8 cellular contexts compared by ENCODE assay signal in genomic region chr1:35707253-35708178, GRCh38. TPM values are rescaled to one million over a fixed set of nuclear protein-coding genes. Genes with fewer than 3 reads are reported as not detected.
DNase-seq lines count a peak whose midpoint lies in the region; ATAC-seq, FAIRE-seq and TF ChIP-seq lines count a peak whose summit lies in the region.

No MANE protein-coding gene starts in this region.

- peak overlapping the region; percentile 31 for H3K4me2 ChIP-seq in K562 (ENCODE audit: insufficient read depth, low read length)

- H2AFZ ChIP-seq in K562 (ENCODE audit: low read depth, low read length), result peak overlapping the region; percentile 82

- ATAC-seq in Right ventricle myocardium inferior (peak; percentile 46), RWPE2 (ENCODE audit: low read depth) (peak; percentile 45), K562 (peak; percentile 88)

- H3K4me3 ChIP-seq in RWPE2 (ENCODE audit: severe bottlenecking), result peak overlapping the region; percentile 41
- H3K4me3 ChIP-seq in K562, result peak overlapping the region; percentile 37

- in situ Hi-C loops in K562 (cut with MboI), result no loop called here

- POLR2A ChIA-PET in K562 (lab: Yijun Ruan, JAX), result interaction anchor here (0.5 to 1.6 kb wide), 7 partner anchors 9 to 135 kb away, joined by 3 to 9 read pairs (median 5); partner anchors contain the start of genes C1orf216 and TFAP2E

- H3K79me2 ChIP-seq in K562 (ENCODE audit: control insufficient read depth, insufficient read depth, low read length), result no peaks in the 10 kb centered on the region

- no peak for TF ChIP-seq EP300 in K562 (IDR thresholded peaks at IDR 0.05; ENCODE audit: low read length)

- no peak for TF ChIP-seq RAD21 in K562 (CRISPR knock-in tag; conservative IDR thresholded peaks at IDR 0.05 in 1 of 2, IDR thresholded peaks at IDR 0.05 in 1 of 2)

- peak overlapping the region in 1 of 2 experiments; percentile 85; a peak in 2 of 4 replicates for H3K9ac ChIP-seq in K562 (ENCODE audit: insufficient read depth in 1 of 2, low read depth in 2 of 2, low read length in 2 of 2)

- WGBS in K562 (ENCODE audit: insufficient coverage, low coverage, missing lambda C conversion rate), result 3% methylated on average over 37 of the region's 66 CpGs

- no peak for FAIRE-seq in K562 (lab: Jason Lieb, UNC)

- TF ChIP-seq POLR2A in K562 (conservative IDR thresholded peaks at IDR 0.05), result no peak

- H3K4me1 ChIP-seq in RWPE2 (ENCODE audit: insufficient read depth, poor library complexity, severe bottlenecking) (no peaks in the 10 kb centered on the region), K562 (replicated peaks in 1 of 2; ENCODE audit: control insufficient read depth in 2 of 2, insufficient read depth in 2 of 2, low read length in 2 of 2) (peaks cover 0 to 17% of the 10 kb centered on the region in 2 experiments; a peak in 3 of 5 replicates)

- H3K27me3 ChIP-seq in RWPE2 (ENCODE audit: insufficient read depth, poor library complexity, severe bottlenecking), result peaks cover 26% of the 10 kb centered on the region
- peaks cover 42 to 51% of the 10 kb centered on the region in 2 experiments for H3K27me3 ChIP-seq in K562 (ENCODE audit: control insufficient read depth in 2 of 2, insufficient read depth in 2 of 2, low read length in 2 of 2)

- DNase-seq in Right ventricle myocardium inferior (ENCODE audit: missing footprints) (no peak), cardiac septum (ENCODE audit: low spot score) (no peak), RWPE2 (ENCODE audit: low spot score) (no peak), K562 (ENCODE audit: extremely low read depth in 1 of 4, low spot score in 3 of 4) (peak; percentile 66 to 93 (median 88)), iPS-NIHi11 (ENCODE audit: low spot score) (peak; percentile 93), middle frontal gyrus (ENCODE audit: extremely low spot score, low spot score) (no peak), globus pallidus (ENCODE audit: low spot score) (no peak)
- DNase-seq in stimulated activated CD4-positive, alpha-beta T cell treated with anti-CD3 and anti-CD28 coated beads, Interleukin-15, amount 100 ng/mL, for 24 hours, result peak; percentile 48

- intact Hi-C loops in Right ventricle myocardium inferior (cut with DNase I), result no loop called here
- intact Hi-C loops in cardiac septum (cut with DNase I), result no loop called here
- intact Hi-C loops in K562 (cut with micrococcal nuclease), result no loop called here

- H3K9me3 ChIP-seq in RWPE2 (ENCODE audit: severe bottlenecking), result no peaks in the 10 kb centered on the region
- H3K9me3 ChIP-seq in K562 (replicated peaks; ENCODE audit: control insufficient read depth, insufficient read depth, low read depth, low read length), result no peaks in the 10 kb centered on the region

- TF ChIP-seq CTCF in RWPE2 (IDR thresholded peaks at IDR 0.05; ENCODE audit: poor library complexity, severe bottlenecking) (no peak), K562 (IDR thresholded peaks at IDR 0.05 in 2 of 3, conservative IDR thresholded peaks at IDR 0.05 in 1 of 3; ENCODE audit: insufficient read depth in 2 of 3, low read depth in 1 of 3, low read length in 3 of 3) (no peak)

- peaks cover 3% of the 10 kb centered on the region; the same call in 1 of the 2 replicates for H4K20me1 ChIP-seq in K562 (replicated peaks; ENCODE audit: control insufficient read depth, insufficient read depth, low read length)

- no peaks in the 10 kb centered on the region for H3K9me1 ChIP-seq in K562 (ENCODE audit: control insufficient read depth, insufficient read depth, low read length)

- no peak overlapping the region for H3K27ac ChIP-seq in RWPE2 (ENCODE audit: poor library complexity, severe bottlenecking)
- H3K27ac ChIP-seq in K562 (ENCODE audit: extremely low read depth, low read depth, low read length), result no peak overlapping the region

- no peaks in the 10 kb centered on the region for H3K36me3 ChIP-seq in RWPE2 (ENCODE audit: low read depth)
- no peaks in the 10 kb centered on the region for H3K36me3 ChIP-seq in K562 (ENCODE audit: control insufficient read depth, insufficient read depth, low read length)

- CTCF ChIA-PET in K562 (lab: Yijun Ruan, JAX; ENCODE audit: low intra/inter-chr PET ratio), result interaction anchor here (0.6 kb wide), 1 partner anchor 65 kb away, joined by 3 read pairs; no protein-coding TSS in a partner anchor

- no TSS peak for BruUV-seq in K562 (replicated peaks; lab: Mats Ljungman, UMichigan)

TF ChIP-seq in K562, 482 proteins besides CTCF, POLR2A, EP300 and RAD21 (continues in another document):
- no peak for TF ChIP-seq HDAC1 (IDR thresholded peaks at IDR 0.05)
- no peak for TF ChIP-seq HNRNPK (IDR thresholded peaks at IDR 0.05; ENCODE audit: low read depth, low read length, poor library complexity, severe bottlenecking)
- TF ChIP-seq L3MBTL2 (IDR thresholded peaks at IDR 0.05), result peak; percentile 47; the same call in 1 of the 2 replicates
- TF ChIP-seq FOXJ3 (CRISPR knock-in tag; IDR thresholded peaks at IDR 0.05), result no peak
- peak; percentile 31; the same call in 1 of the 2 replicates for TF ChIP-seq EGR1 (conservative IDR thresholded peaks at IDR 0.05)
- TF ChIP-seq MXI1 (IDR thresholded peaks at IDR 0.05; ENCODE audit: low read depth, low read length), result no peak
- TF ChIP-seq ZEB2 (IDR thresholded peaks at IDR 0.05), result no peak
- TF ChIP-seq PTRF (tag; IDR thresholded peaks at IDR 0.05), result no peak
- TF ChIP-seq LARP7 (IDR thresholded peaks at IDR 0.05), result no peak
- TF ChIP-seq XRCC3 (IDR thresholded peaks at IDR 0.05), result no peak
- TF ChIP-seq, protein P1, sequence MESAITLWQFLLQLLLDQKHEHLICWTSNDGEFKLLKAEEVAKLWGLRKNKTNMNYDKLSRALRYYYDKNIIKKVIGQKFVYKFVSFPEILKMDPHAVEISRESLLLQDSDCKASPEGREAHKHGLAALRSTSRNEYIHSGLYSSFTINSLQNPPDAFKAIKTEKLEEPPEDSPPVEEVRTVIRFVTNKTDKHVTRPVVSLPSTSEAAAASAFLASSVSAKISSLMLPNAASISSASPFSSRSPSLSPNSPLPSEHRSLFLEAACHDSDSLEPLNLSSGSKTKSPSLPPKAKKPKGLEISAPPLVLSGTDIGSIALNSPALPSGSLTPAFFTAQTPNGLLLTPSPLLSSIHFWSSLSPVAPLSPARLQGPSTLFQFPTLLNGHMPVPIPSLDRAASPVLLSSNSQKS (CRISPR knock-in tag; IDR thresholded peaks at IDR 0.05), result no peak
- no peak for TF ChIP-seq ARID3B (CRISPR knock-in tag; IDR thresholded peaks at IDR 0.05; ENCODE audit: borderline replicate concordance)
- TF ChIP-seq WHSC1 (IDR thresholded peaks at IDR 0.05; ENCODE audit: low read length), result no peak
- TF ChIP-seq GATAD2B (IDR thresholded peaks at IDR 0.05; ENCODE audit: borderline replicate concordance), result no peak
- TF ChIP-seq PTTG1 (tag; IDR thresholded peaks at IDR 0.05; ENCODE audit: low read depth), result no peak
- no peak for TF ChIP-seq ETV5 (CRISPR knock-in tag; IDR thresholded peaks at IDR 0.05; ENCODE audit: low read depth)
- no peak for TF ChIP-seq BRD9 (IDR thresholded peaks at IDR 0.05; ENCODE audit: low read depth, partially characterized antibody)
- no peak for TF ChIP-seq ZNF121 (CRISPR knock-in tag; conservative IDR thresholded peaks at IDR 0.05)
- TF ChIP-seq BRCA1 (IDR thresholded peaks at IDR 0.05), result no peak
- TF ChIP-seq BRCA1 (CRISPR knock-in tag; IDR thresholded peaks at IDR 0.05), result no peak
- TF ChIP-seq, protein P2, sequence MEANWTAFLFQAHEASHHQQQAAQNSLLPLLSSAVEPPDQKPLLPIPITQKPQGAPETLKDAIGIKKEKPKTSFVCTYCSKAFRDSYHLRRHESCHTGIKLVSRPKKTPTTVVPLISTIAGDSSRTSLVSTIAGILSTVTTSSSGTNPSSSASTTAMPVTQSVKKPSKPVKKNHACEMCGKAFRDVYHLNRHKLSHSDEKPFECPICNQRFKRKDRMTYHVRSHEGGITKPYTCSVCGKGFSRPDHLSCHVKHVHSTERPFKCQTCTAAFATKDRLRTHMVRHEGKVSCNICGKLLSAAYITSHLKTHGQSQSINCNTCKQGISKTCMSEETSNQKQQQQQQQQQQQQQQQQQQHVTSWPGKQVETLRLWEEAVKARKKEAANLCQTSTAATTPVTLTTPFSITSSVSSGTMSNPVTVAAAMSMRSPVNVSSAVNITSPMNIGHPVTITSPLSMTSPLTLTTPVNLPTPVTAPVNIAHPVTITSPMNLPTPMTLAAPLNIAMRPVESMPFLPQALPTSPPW (CRISPR knock-in tag; IDR thresholded peaks at IDR 0.05), result peak; percentile 67

RNA-seq across cellular contexts. Expression of gene C1orf216, which starts 11.2 kb away (rescaled TPM):
- 9.8 TPM for total RNA-seq in Right ventricle myocardium inferior
- 11.5 TPM for total RNA-seq in cardiac septum
- 46.1 and 50.8 TPM in 2 replicates for total RNA-seq in K562 (2011; cell fraction: chromatin; rRNA removed; ENCODE audit: low replicate concordance)
- total RNA-seq in K562 (2011; cell fraction: nucleolus; rRNA removed), result 24.2 and 26.6 TPM in 2 replicates
- total RNA-seq in K562 (2011; cell fraction: nucleoplasm; rRNA removed), result 52.4 and 67.3 TPM in 2 replicates
- 15.4 and 16.0 TPM in 2 replicates for total RNA-seq in K562 (2014; rRNA removed)
- 15.0 and 16.4 TPM in 2 replicates for total RNA-seq in K562 (2014; rRNA removed; fragmentation: Illumina TruSeq; extraction: Trizol)
- 12.8 and 13.1 TPM in 2 replicates for total RNA-seq in K562 (2015; rRNA removed; fragmentation: Illumina TruSeq; extraction: Trizol)
- total RNA-seq in K562 (2021), result 15.1 and 19.0 TPM in 2 replicates
- polyA plus RNA-seq in K562 (2011; rRNA removed), result 20.8 and 25.1 TPM in 2 replicates
- polyA plus RNA-seq in K562 (2011; cell fraction: cytosol; rRNA removed), result 17.4 and 22.7 TPM in 2 replicates
- polyA plus RNA-seq in K562 (2011; cell fraction: nucleus; rRNA removed), result 48.8 and 49.3 TPM in 2 replicates
- polyA plus RNA-seq in K562 (2012), result 14.1 and 18.8 TPM in 2 replicates
- polyA plus RNA-seq in K562 (2014; fragmentation: Illumina TruSeq; extraction: Trizol), result 12.4 and 15.7 TPM in 2 replicates
- 1 to 10 TPM; 3.4 to 4.7 TPM for polyA plus RNA-seq in K562 (2014; fragmentation: Nextera tagmentation; extraction: Ambion mirVana)
- polyA plus RNA-seq in K562 (2014; rRNA removed), result 20.3 and 20.5 TPM in 2 replicates
- 44.1 and 54.0 TPM in 2 replicates for polyA minus RNA-seq in K562 (2011; rRNA and poly(A)+ RNA removed)
- 12.3 and 14.6 TPM in 2 replicates for polyA minus RNA-seq in K562 (2011; cell fraction: cytosol; rRNA and poly(A)+ RNA removed)
- 8.9 and 10.1 TPM in 2 replicates for polyA minus RNA-seq in K562 (2011; cell fraction: nucleus; rRNA and poly(A)+ RNA removed)

Comparison
In these comparisons a context has a peak if more than half of its experiments do, and no peak if none do; other contexts are left out.
1. DNase-seq: peak in K562 (4 of 4), iPS-NIHi11 (single experiment) and stimulated activated CD4-positive, alpha-beta T cell treated with anti-CD3 and anti-CD28 coated beads, Interleukin-15, amount 100 ng/mL, for 24 hours (single experiment); none in Right ventricle myocardium inferior (single experiment), cardiac septum (single experiment), RWPE2 (single experiment), middle frontal gyrus (single experiment) and globus pallidus (single experiment).
2. Peak in every context shown above with its lines, with median percentiles within 50 percentile points of each other: ATAC-seq.